In genomic region chr12:30978639-30979038, GRCh38 we compare ENCODE assay signal across 22 cellular contexts. TPM values are rescaled to one million over a fixed set of nuclear protein-coding genes. Genes with fewer than 3 reads are reported as not detected.
DNase-seq lines count a peak whose midpoint lies in the region; ATAC-seq and TF ChIP-seq lines count a peak whose summit lies in the region.
"Had no signal": no experiment of that assay in that cellular context is flagged by ENCODE, and none has a peak within 500 bp of the region (broad histone marks: within the 10 kb centered on the region; RNA-seq: fewer than 3 reads in every experiment).

No MANE protein-coding gene starts in this region.

- TF ChIP-seq EP300 in SK-N-SH (IDR thresholded peaks at IDR 0.05; ENCODE audit: borderline replicate concordance in 1 of 2, low read depth in 1 of 2, low read length in 1 of 2): no peak

- H3K27ac ChIP-seq in SK-N-SH (ENCODE audit: low read depth in 2 of 2, low read length in 1 of 2): no peak overlapping the region; a peak in 1 of 4 replicates
- no peak overlapping the region for H3K27ac ChIP-seq in left lung
- H3K27ac ChIP-seq in smooth muscle cell (ENCODE audit: low read depth): no peak overlapping the region

- H3K4me1 Mint-ChIP-seq in nephron progenitor cell: peaks cover 41% of the 10 kb centered on the region

- intact Hi-C loops in left lung (cut with DNase I): no loop called here

- H3K9ac ChIP-seq in SK-N-SH (no peak overlapping the region), smooth muscle cell (ENCODE audit: low read depth) (no peak overlapping the region)

- H3F3A ChIP-seq in SK-N-SH (replicated peaks; ENCODE audit: insufficient read depth) (no peaks in the 10 kb centered on the region), smooth muscle cell (ENCODE audit: low read depth) (no peaks in the 10 kb centered on the region)

- no peaks in the 10 kb centered on the region for H3K9me3 Mint-ChIP-seq in nephron progenitor cell
- H3K9me3 Mint-ChIP-seq: CD4-positive, alpha-beta T cell had no signal

- peaks cover 0 to 68% of the 10 kb centered on the region in 2 experiments; a peak in 2 of 4 replicates for H3K4me1 ChIP-seq in SK-N-SH (ENCODE audit: control insufficient read depth in 1 of 2, insufficient read depth in 2 of 2, low read depth in 1 of 2, low read length in 1 of 2)
- no peaks in the 10 kb centered on the region for H3K4me1 ChIP-seq in left lung
- H3K4me1 ChIP-seq in smooth muscle cell (ENCODE audit: low read depth): no peaks in the 10 kb centered on the region
- H3K4me1 ChIP-seq: BE2C, Caco-2, HAP-1 had no signal

- H3K4me3 ChIP-seq in SK-N-SH (ENCODE audit: low read depth in 2 of 2, low read length in 1 of 2) (no peak overlapping the region), fibroblast of mammary gland (ENCODE audit: control insufficient read depth, low read depth, low read length) (no peak overlapping the region), left lung (no peak overlapping the region), smooth muscle cell (no peak overlapping the region)
- H3K4me3 ChIP-seq: HAP-1, MG63 had no signal

- ATAC-seq in SK-N-SH treated with all-trans-retinoic acid at 6 μM for 48 hours (no peak), left lung (no peak), HG02884 (IDR thresholded peaks at IDR 0.05; ENCODE audit: unreplicated experiment) (no peak)

- H3K9me3 ChIP-seq in SK-N-SH: no peaks in the 10 kb centered on the region
- no peaks in the 10 kb centered on the region for H3K9me3 ChIP-seq in left lung
- H3K9me3 ChIP-seq in smooth muscle cell (replicated peaks; ENCODE audit: low read depth): no peaks in the 10 kb centered on the region
- H3K9me3 ChIP-seq: BE2C, Caco-2, HAP-1, MG63 had no signal

- no peaks in the 10 kb centered on the region for H3K9me2 ChIP-seq in SK-N-SH

- H3K27me3 ChIP-seq in SK-N-SH (ENCODE audit: insufficient read depth) (no peaks in the 10 kb centered on the region), left lung (peaks cover 0 to 8% of the 10 kb centered on the region in 2 donors), smooth muscle cell (ENCODE audit: low read depth) (peaks cover 4% of the 10 kb centered on the region)
- H3K27me3 ChIP-seq: BE2C, MG63 had no signal

- H2AFZ ChIP-seq in SK-N-SH (ENCODE audit: low read depth) (no peak overlapping the region), smooth muscle cell (ENCODE audit: low read depth) (no peak overlapping the region)

- H3K27me3 Mint-ChIP-seq in nephron progenitor cell (ENCODE audit: low read depth, poor library complexity): peaks cover 4% of the 10 kb centered on the region
- H3K27me3 Mint-ChIP-seq: CD4-positive, alpha-beta T cell had no signal

- no peak overlapping the region for H3K4me2 ChIP-seq in SK-N-SH
- H3K4me2 ChIP-seq in smooth muscle cell: no peak overlapping the region

- CTCF ChIA-PET in SK-N-SH (lab: Yijun Ruan, JAX): interaction anchor here (1.2 to 24.1 kb wide), 6 partner anchors 11 to 424 kb away, joined by 3 to 442 read pairs (median 4); partner anchors contain the start of gene TSPAN11

- TF ChIP-seq CTCF in SK-N-SH (IDR thresholded peaks at IDR 0.05): no peak
- no peak for TF ChIP-seq CTCF in fibroblast of mammary gland (conservative IDR thresholded peaks at IDR 0.05; ENCODE audit: control insufficient read depth, insufficient read depth, low read depth, low read length)
- no peak for TF ChIP-seq CTCF in nephron progenitor cell (IDR thresholded peaks at IDR 0.05)
- no peak for TF ChIP-seq CTCF in left lung (IDR thresholded peaks at IDR 0.05)
- TF ChIP-seq CTCF in smooth muscle cell (IDR thresholded peaks at IDR 0.05; ENCODE audit: borderline replicate concordance, insufficient read depth, poor library complexity, severe bottlenecking): no peak

- WGBS in SK-N-SH (ENCODE audit: low lambda C conversion rate): 79% methylated on average over 5 of the region's 7 CpGs
- 87% methylated on average over 7 of the region's 7 CpGs for WGBS in smooth muscle cell (ENCODE audit: low lambda C conversion rate)

- peak overlapping the region; percentile 90 for H3K27ac Mint-ChIP-seq in nephron progenitor cell
- H3K27ac Mint-ChIP-seq: CD4-positive, alpha-beta T cell had no signal

- H4K20me1 ChIP-seq in SK-N-SH (ENCODE audit: insufficient read depth) (no peaks in the 10 kb centered on the region), smooth muscle cell (ENCODE audit: low read depth) (no peaks in the 10 kb centered on the region)

- DNase-seq in SK-N-SH (peak; percentile 57), RPMI7951 (ENCODE audit: low read depth) (peak; percentile 28), fibroblast of mammary gland (ENCODE audit: low read depth) (peak; percentile 57), nephron progenitor cell (no peak), left lung (no peak), smooth muscle cell (lab: John Stamatoyannopoulos, UW; ENCODE audit: unreplicated experiment) (no peak)
- DNase-seq: BE2C; Caco-2; CD4-positive, alpha-beta T cell; GF-D8; Karpas-422; MG63; NCI-H1048; NCI-H1436 treated with DMSO at 0.1 percent for 48 hours; NCI-H2029; NCI-H446 treated with DMSO at 0.1 percent for 48 hours; SIG-M5 had no signal

- no peak for TF ChIP-seq RAD21 in SK-N-SH (IDR thresholded peaks at IDR 0.05; ENCODE audit: low read length)

- H3K79me2 ChIP-seq in SK-N-SH (ENCODE audit: insufficient read depth): no peaks in the 10 kb centered on the region
- H3K79me2 ChIP-seq in smooth muscle cell (ENCODE audit: low read depth): no peaks in the 10 kb centered on the region

- POLR2A ChIA-PET in SK-N-SH (lab: Yijun Ruan, JAX): no interaction called here

- H3K36me3 ChIP-seq in SK-N-SH (replicated peaks in 1 of 2; ENCODE audit: control insufficient read depth in 1 of 2, insufficient read depth in 2 of 2, low read length in 1 of 2): no peaks in the 10 kb centered on the region
- no peaks in the 10 kb centered on the region for H3K36me3 ChIP-seq in left lung
- H3K36me3 ChIP-seq in smooth muscle cell (ENCODE audit: low read depth): no peaks in the 10 kb centered on the region
- H3K36me3 ChIP-seq: BE2C, HAP-1, MG63 had no signal

- H3K36me3 Mint-ChIP-seq in nephron progenitor cell (ENCODE audit: low read depth): no peaks in the 10 kb centered on the region

- no peak overlapping the region for H3K4me3 Mint-ChIP-seq in nephron progenitor cell
- H3K4me3 Mint-ChIP-seq: CD4-positive, alpha-beta T cell had no signal

TF ChIP-seq in SK-N-SH, 30 proteins besides CTCF, POLR2A, EP300 and RAD21:
- TF ChIP-seq ELF1 (IDR thresholded peaks at IDR 0.05): no peak
- no peak for TF ChIP-seq FOXJ3 (CRISPR knock-in tag; IDR thresholded peaks at IDR 0.05)
- no peak for TF ChIP-seq RFX5 (IDR thresholded peaks at IDR 0.05; ENCODE audit: low read length)

TF ChIP-seq in SK-N-SH treated with all-trans-retinoic acid at 6 μM for 48 hours, 23 proteins besides CTCF, POLR2A, EP300 and RAD21 (continues in another document):
- no peak for TF ChIP-seq ARNTL (CRISPR knock-in tag; IDR thresholded peaks at IDR 0.05; ENCODE audit: borderline replicate concordance, low read depth)
- TF ChIP-seq TOX (CRISPR knock-in tag; IDR thresholded peaks at IDR 0.05; ENCODE audit: borderline replicate concordance): no peak
- TF ChIP-seq CREB5 (CRISPR knock-in tag; IDR thresholded peaks at IDR 0.05; ENCODE audit: low read depth): no peak
- no peak for TF ChIP-seq TSHZ2 (CRISPR knock-in tag; IDR thresholded peaks at IDR 0.05)
- no peak for TF ChIP-seq SNAI2 (CRISPR knock-in tag; IDR thresholded peaks at IDR 0.05)
- no peak for TF ChIP-seq ZFP30 (CRISPR knock-in tag; IDR thresholded peaks at IDR 0.05)
- no peak for TF ChIP-seq TCF4 (CRISPR knock-in tag; IDR thresholded peaks at IDR 0.05; ENCODE audit: borderline replicate concordance)

RNA-seq across cellular contexts. Expression of gene TSPAN11, which starts 52.1 kb away (rescaled TPM):
- 6.4 and 6.6 TPM in 2 replicates for polyA plus RNA-seq in SK-N-SH (2012; rRNA removed)
- polyA plus RNA-seq in SK-N-SH (2012; cell fraction: cytosol; rRNA removed): 3.0 and 5.2 TPM in 2 replicates
- polyA plus RNA-seq in SK-N-SH (2012; cell fraction: nucleus; rRNA removed): 10.4 and 11.0 TPM in 2 replicates
- 0.29 and 0.48 TPM in 2 replicates for total RNA-seq in RPMI7951 (2014; rRNA removed; shearing (Covaris generic))
- total RNA-seq in left lung: 10 to 100 TPM in 1 of 2 donors, 1 to 10 TPM in 1; 4.1 to 16.6 TPM
- 2.8 and 5.8 TPM in 2 replicates for total RNA-seq in smooth muscle cell
- polyA plus RNA-seq in smooth muscle cell: 2.6 and 3.0 TPM in 2 replicates
- total RNA-seq: A172; Caco-2; CD4-positive, alpha-beta T cell; HT-29 had no signal

Comparison
In these comparisons a context has a peak if more than half of its experiments do, and no peak if none do; other contexts are left out.
1. DNase-seq: peak in SK-N-SH (single experiment), RPMI7951 (single experiment) and fibroblast of mammary gland (single experiment); none in nephron progenitor cell (single experiment), left lung (0 of 2) and smooth muscle cell (single experiment).